Comparison of ENCODE assay signal across 2 cellular contexts in genomic region chr21:46107376-46107775, GRCh38. TPM values are rescaled to one million over a fixed set of nuclear protein-coding genes. Genes with fewer than 3 reads are reported as not detected.
"Had no signal": no experiment of that assay in that cellular context is flagged by ENCODE, and none has a peak within 500 bp of the region (broad histone marks: within the 10 kb centered on the region; RNA-seq: fewer than 3 reads in every experiment).

No MANE protein-coding gene starts in this region.

RNA-seq across cellular contexts. Expression of gene FTCD, which starts 48.0 kb away (rescaled TPM):
- total RNA-seq: H7 had no signal
- polyA plus RNA-seq: IgD-negative memory B cell had no signal
